Comparison of ENCODE assay signal across 15 cellular contexts in the genomic region with DNA sequence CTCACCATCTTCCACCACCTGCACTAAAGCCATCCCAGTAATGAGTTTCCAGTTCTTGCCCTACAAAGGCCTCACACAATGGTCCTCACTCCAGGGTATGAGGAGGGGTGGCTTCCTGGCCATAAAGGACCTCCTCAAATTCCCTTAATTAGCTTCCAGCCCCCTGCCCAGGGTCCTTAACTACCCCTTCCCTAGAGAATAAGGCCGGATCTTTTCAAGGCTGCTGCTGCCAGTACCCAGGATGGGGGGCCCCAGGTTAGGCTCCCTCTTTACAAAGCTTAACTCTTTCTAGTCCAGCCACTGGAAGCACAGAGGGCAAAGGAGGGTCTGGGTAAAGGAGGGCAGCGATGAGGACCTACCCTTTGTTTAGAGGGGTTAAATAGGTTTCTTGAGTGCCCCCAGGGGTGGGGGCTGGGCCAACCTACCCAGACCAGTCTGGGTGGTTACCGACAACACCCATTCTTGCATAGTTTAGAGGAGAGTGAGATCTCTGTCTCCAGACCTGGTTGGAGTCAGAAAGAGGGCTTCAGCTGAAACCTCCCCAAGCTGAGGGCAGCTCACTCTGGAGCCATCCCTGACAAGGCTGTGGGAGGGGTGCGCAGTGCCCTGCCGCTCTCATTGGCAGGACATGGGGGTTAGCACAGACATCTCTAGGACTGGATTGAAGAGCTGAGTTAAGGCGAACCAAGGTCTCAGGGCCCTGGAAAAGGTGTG. TPM values are rescaled to one million over a fixed set of nuclear protein-coding genes. Genes with fewer than 3 reads are reported as not detected.
A peak's percentile ranks its signal among the peaks of the same experiment; 100 is the strongest.
DNase-seq lines count a peak whose midpoint lies in the region; ATAC-seq and TF ChIP-seq lines count a peak whose summit lies in the region.
"Had no signal": no experiment of that assay in that cellular context is flagged by ENCODE, and none has a peak within 500 bp of the region (broad histone marks: within the 10 kb centered on the region; RNA-seq: fewer than 3 reads in every experiment).

No MANE protein-coding gene starts in this region.

- no peaks in the 10 kb centered on the region for H3K9me3 ChIP-seq in breast epithelium
- no peaks in the 10 kb centered on the region for H3K9me3 ChIP-seq in smooth muscle cell (replicated peaks; ENCODE audit: low read depth)
- H3K9me3 ChIP-seq: transverse colon had no signal

- H3K27ac ChIP-seq in breast epithelium (peak overlapping the region; percentile 77 to 89), smooth muscle cell (ENCODE audit: low read depth) (peak overlapping the region; percentile 82)

- peak overlapping the region; percentile 73 for H3K9ac ChIP-seq in smooth muscle cell (ENCODE audit: low read depth)

- no peak overlapping the region for H3K27ac Mint-ChIP-seq in activated CD4-positive, alpha-beta T cell treated with anti-CD3 and anti-CD28 coated beads, Interleukin-2, amount 10 ng/mL, durations not matched to agents 24 days and 14 days

- no peak for TF ChIP-seq POLR2A in breast epithelium (IDR thresholded peaks at IDR 0.05)

- peaks cover 30% of the 10 kb centered on the region for H3K27me3 Mint-ChIP-seq in activated CD4-positive, alpha-beta T cell treated with anti-CD3 and anti-CD28 coated beads, Interleukin-2, amount 10 ng/mL, durations not matched to agents 24 days and 14 days

- 39% methylated on average over 6 of the region's 6 CpGs for WGBS in smooth muscle cell (ENCODE audit: low lambda C conversion rate)

- H3F3A ChIP-seq in smooth muscle cell (ENCODE audit: low read depth): peaks cover 12% of the 10 kb centered on the region

- H2AFZ ChIP-seq in smooth muscle cell (ENCODE audit: low read depth): no peak overlapping the region

- peaks cover 4% of the 10 kb centered on the region for H3K4me1 Mint-ChIP-seq in activated CD4-positive, alpha-beta T cell treated with anti-CD3 and anti-CD28 coated beads, Interleukin-2, amount 10 ng/mL, durations not matched to agents 24 days and 14 days

- intact Hi-C loops in activated CD4-positive, alpha-beta T cell treated with anti-CD3 and anti-CD28 coated beads, Interleukin-2, amount 10 ng/mL, durations not matched to agents 24 days and 14 days (cut with micrococcal nuclease): no loop called here
- intact Hi-C loops in breast epithelium (cut with DNase I; ENCODE audit: low total_unique reads): no loop called here

- no peaks in the 10 kb centered on the region for H3K36me3 ChIP-seq in breast epithelium
- H3K36me3 ChIP-seq in smooth muscle cell (ENCODE audit: low read depth): no peaks in the 10 kb centered on the region
- H3K36me3 ChIP-seq: transverse colon had no signal

- no peaks in the 10 kb centered on the region for H3K9me3 Mint-ChIP-seq in activated CD4-positive, alpha-beta T cell treated with anti-CD3 and anti-CD28 coated beads, Interleukin-2, amount 10 ng/mL, durations not matched to agents 24 days and 14 days

- H3K36me3 Mint-ChIP-seq in activated CD4-positive, alpha-beta T cell treated with anti-CD3 and anti-CD28 coated beads, Interleukin-2, amount 10 ng/mL, durations not matched to agents 24 days and 14 days (ENCODE audit: low read depth): no peaks in the 10 kb centered on the region

- H3K4me2 ChIP-seq in smooth muscle cell: peak overlapping the region; percentile 97

- peak overlapping the region; percentile 12 for H3K4me3 Mint-ChIP-seq in activated CD4-positive, alpha-beta T cell treated with anti-CD3 and anti-CD28 coated beads, Interleukin-2, amount 10 ng/mL, durations not matched to agents 24 days and 14 days

- no peak for TF ChIP-seq CTCF in breast epithelium (IDR thresholded peaks at IDR 0.05)
- no peak for TF ChIP-seq CTCF in smooth muscle cell (IDR thresholded peaks at IDR 0.05; ENCODE audit: borderline replicate concordance, insufficient read depth, poor library complexity, severe bottlenecking)

- H3K4me3 ChIP-seq in breast epithelium: peak overlapping the region in 2 of 3 donors; percentile 29 to 44
- peak overlapping the region; percentile 58 for H3K4me3 ChIP-seq in smooth muscle cell

- peaks cover 27% of the 10 kb centered on the region for H4K20me1 ChIP-seq in smooth muscle cell (ENCODE audit: low read depth)

- H3K4me1 ChIP-seq in breast epithelium: peaks cover 0 to 8% of the 10 kb centered on the region in 2 donors
- peaks cover 84% of the 10 kb centered on the region for H3K4me1 ChIP-seq in smooth muscle cell (ENCODE audit: low read depth)

- H3K27me3 ChIP-seq in breast epithelium (peaks cover 0 to 23% of the 10 kb centered on the region in 2 donors), smooth muscle cell (ENCODE audit: low read depth) (peaks cover 13% of the 10 kb centered on the region)

- no peak for DNase-seq in activated CD4-positive, alpha-beta T cell treated with anti-CD3 and anti-CD28 coated beads, Interleukin-2, amount 10 ng/mL, durations not matched to agents 24 days and 14 days
- no peak for DNase-seq in activated CD4-positive, alpha-beta T cell treated with anti-CD3 and anti-CD28 coated beads, Interleukin-2, amount 50 U/mL, for 4 hours
- DNase-seq in breast epithelium (ENCODE audit: low spot score in 2 of 2) (no peak), iPS-NIHi7 (ENCODE audit: extremely low spot score) (peak; percentile 74), smooth muscle cell (lab: John Stamatoyannopoulos, UW; ENCODE audit: unreplicated experiment) (no peak), dermis blood vessel endothelial cell (no peak)
- DNase-seq in stimulated activated CD4-positive, alpha-beta T cell treated with anti-CD3 and anti-CD28 coated beads, Interleukin-12 subunit alpha, Interleukin-12 subunit beta, amount 100 ng/mL, for 4 hours: no peak
- DNase-seq: 8988T, aorta, DMS 273 treated with DMSO at 0.1 percent for 48 hours, NCI-H1092 treated with DMSO at 0.1 percent for 48 hours, NCI-H446 treated with DMSO at 0.1 percent for 48 hours, transverse colon had no signal

- H3K79me2 ChIP-seq in smooth muscle cell (ENCODE audit: low read depth): peaks cover 16% of the 10 kb centered on the region

- no peak for ATAC-seq in GM18870 (IDR thresholded peaks at IDR 0.05; ENCODE audit: unreplicated experiment)

RNA-seq across cellular contexts. Expression of gene BLACAT1, which starts 7.1 kb away (rescaled TPM):
- total RNA-seq in activated CD4-positive, alpha-beta T cell treated with anti-CD3 and anti-CD28 coated beads, Interleukin-2, amount 10 ng/mL, durations not matched to agents 24 days and 14 days: 0.16 and 0.17 TPM in 2 replicates
- total RNA-seq in breast epithelium (1 to 10 TPM in 1 of 3 donors, under 1 TPM in 1, not detected in 1; 0.66 to 1.5 TPM), smooth muscle cell (1.3 and 3.9 TPM in 2 replicates), dermis blood vessel endothelial cell (0.19 TPM in 1 of 2 replicates, not detected in the other)
- 0.72 and 2.8 TPM in 2 replicates for polyA plus RNA-seq in smooth muscle cell
- polyA plus RNA-seq: aorta had no signal

RNA-seq across cellular contexts. Expression of gene LEMD1, which starts 26.8 kb away (rescaled TPM):
- total RNA-seq in activated CD4-positive, alpha-beta T cell treated with anti-CD3 and anti-CD28 coated beads, Interleukin-2, amount 10 ng/mL, durations not matched to agents 24 days and 14 days: 0.47 TPM in 1 of 2 replicates, not detected in the other
- total RNA-seq in breast epithelium: 1 to 10 TPM in 1 of 3 donors, not detected in 2; 6.1 TPM
- total RNA-seq in smooth muscle cell: 1.3 and 5.8 TPM in 2 replicates
- polyA plus RNA-seq in smooth muscle cell: 8.0 and 15.0 TPM in 2 replicates
- not detected in 2 replicates for total RNA-seq in dermis blood vessel endothelial cell
- total RNA-seq: aorta, HT1080, transverse colon had no signal
- polyA plus RNA-seq: aorta had no signal

RNA-seq across cellular contexts. Expression of gene CDK18, which starts 55.8 kb away (rescaled TPM):
- 0.23 and 1.2 TPM in 2 replicates for total RNA-seq in activated CD4-positive, alpha-beta T cell treated with anti-CD3 and anti-CD28 coated beads, Interleukin-2, amount 10 ng/mL, durations not matched to agents 24 days and 14 days
- total RNA-seq in breast epithelium (10 to 100 TPM in 1 of 3 donors, 1 to 10 TPM in 2; 1.4 to 12.3 (median 9.2) TPM), smooth muscle cell (3.5 and 6.1 TPM in 2 replicates), dermis blood vessel endothelial cell (0.65 and 1.7 TPM in 2 replicates)
- polyA plus RNA-seq in smooth muscle cell: 6.1 and 10.0 TPM in 2 replicates
